Comparison of ENCODE assay signal across 1 cellular context in genomic region chr17:75034236-75034908, GRCh38.
A peak's percentile ranks its signal among the peaks of the same experiment; 100 is the strongest.
TF ChIP-seq lines count a peak whose summit lies in the region.

No MANE protein-coding gene starts in this region.

TF ChIP-seq in HepG2, 621 proteins besides CTCF, POLR2A, EP300 and RAD21 (continued from another document and continues in another):
- peak; percentile 62; the same call in 1 of the 2 replicates for TF ChIP-seq GLMP (CRISPR knock-in tag; IDR thresholded peaks at IDR 0.05; ENCODE audit: borderline replicate concordance)
- peak; percentile 91 for TF ChIP-seq HOXA3 (CRISPR knock-in tag; IDR thresholded peaks at IDR 0.05)
- TF ChIP-seq HNRNPH1 (optimal IDR thresholded peaks at IDR 0.05; ENCODE audit: low read depth, low read length) = no peak
- no peak; the same call in 1 of the 2 replicates for TF ChIP-seq ZNF607 (CRISPR knock-in tag; IDR thresholded peaks at IDR 0.05; ENCODE audit: borderline replicate concordance)
- TF ChIP-seq ZNF33A (CRISPR knock-in tag; IDR thresholded peaks at IDR 0.05; ENCODE audit: borderline replicate concordance) = no peak; the same call in 1 of the 2 replicates
- TF ChIP-seq ZNF556 (CRISPR knock-in tag; IDR thresholded peaks at IDR 0.05; ENCODE audit: borderline replicate concordance) = peak; percentile 86; the same call in 1 of the 2 replicates
- peak; percentile 22; the same call in 1 of the 2 replicates for TF ChIP-seq ZBTB7A (CRISPR knock-in tag; IDR thresholded peaks at IDR 0.05)
- no peak for TF ChIP-seq FOXA1 (IDR thresholded peaks at IDR 0.05)
- peak; percentile 64; the same call in 1 of the 2 replicates for TF ChIP-seq FOXA1 (CRISPR knock-in tag; IDR thresholded peaks at IDR 0.05)
- 0 out of 2 replicates have a peak, but pooled peaks have one; percentile 64 for TF ChIP-seq NCOR1 (IDR thresholded peaks at IDR 0.05; ENCODE audit: borderline replicate concordance, low read length)
- TF ChIP-seq ZNF3 (CRISPR knock-in tag; IDR thresholded peaks at IDR 0.05) = no peak; the same call in 1 of the 2 replicates
- TF ChIP-seq ZNF678 (CRISPR knock-in tag; IDR thresholded peaks at IDR 0.05) = peak; percentile 91
- TF ChIP-seq MAZ (IDR thresholded peaks at IDR 0.05; ENCODE audit: borderline replicate concordance, low read depth, low read length) = 0 out of 2 replicates have a peak, but pooled peaks have one; percentile 21
- peak; percentile 77 for TF ChIP-seq MAZ (CRISPR knock-in tag; IDR thresholded peaks at IDR 0.05; ENCODE audit: low read depth)
- 0 out of 2 replicates have a peak, but pooled peaks have one; percentile 62 for TF ChIP-seq ZNF142 (CRISPR knock-in tag; IDR thresholded peaks at IDR 0.05)
- TF ChIP-seq PHF20 (CRISPR knock-in tag; IDR thresholded peaks at IDR 0.05) = peak; percentile 47
- TF ChIP-seq CHD2 (IDR thresholded peaks at IDR 0.05; ENCODE audit: low read depth, low read length) = no peak
- peak; percentile 78 for TF ChIP-seq ZEB1 (IDR thresholded peaks at IDR 0.05; ENCODE audit: insufficient replicate concordance, low read depth)
- no peak for TF ChIP-seq ZNF260 (CRISPR knock-in tag; IDR thresholded peaks at IDR 0.05; ENCODE audit: borderline replicate concordance, low read depth)
- 0 out of 2 replicates have a peak, but pooled peaks have one; percentile 12 for TF ChIP-seq SETDB1 (CRISPR knock-in tag; IDR thresholded peaks at IDR 0.05; ENCODE audit: borderline replicate concordance)
- TF ChIP-seq IKZF5 (CRISPR knock-in tag; IDR thresholded peaks at IDR 0.05) = no peak; the same call in 1 of the 2 replicates
- TF ChIP-seq GFI1 (CRISPR knock-in tag; IDR thresholded peaks at IDR 0.05; ENCODE audit: borderline replicate concordance) = peak; percentile 89
- TF ChIP-seq ZHX1 (CRISPR knock-in tag; IDR thresholded peaks at IDR 0.05; ENCODE audit: low read depth) = peak; percentile 45; the same call in 1 of the 2 replicates
- TF ChIP-seq BRF2 (CRISPR knock-in tag; IDR thresholded peaks at IDR 0.05) = no peak; the same call in 1 of the 2 replicates
- no peak for TF ChIP-seq SCMH1 (CRISPR knock-in tag; IDR thresholded peaks at IDR 0.05; ENCODE audit: borderline replicate concordance)
- no peak for TF ChIP-seq RARG (CRISPR knock-in tag; IDR thresholded peaks at IDR 0.05; ENCODE audit: low read depth)
- peak; percentile 74 for TF ChIP-seq GATAD1 (CRISPR knock-in tag; IDR thresholded peaks at IDR 0.05)
- TF ChIP-seq ZNF18 (CRISPR knock-in tag; IDR thresholded peaks at IDR 0.05; ENCODE audit: insufficient replicate concordance) = no peak
- TF ChIP-seq ZNF7 (CRISPR knock-in tag; IDR thresholded peaks at IDR 0.05) = peak; percentile 12; the same call in 1 of the 2 replicates
- no peak for TF ChIP-seq SP4 (CRISPR knock-in tag; IDR thresholded peaks at IDR 0.05)
- peak; percentile 50; the same call in 1 of the 2 replicates for TF ChIP-seq ZNF383 (CRISPR knock-in tag; IDR thresholded peaks at IDR 0.05; ENCODE audit: borderline replicate concordance)
- TF ChIP-seq ZC3H13 (CRISPR knock-in tag; IDR thresholded peaks at IDR 0.05) = no peak
- TF ChIP-seq IRX3 (CRISPR knock-in tag; IDR thresholded peaks at IDR 0.05; ENCODE audit: borderline replicate concordance, low read depth) = peak; percentile 58
- TF ChIP-seq MXI1 (IDR thresholded peaks at IDR 0.05; ENCODE audit: borderline replicate concordance, low read depth, low read length) = peak; percentile 91; the same call in 2 of the 3 replicates
- TF ChIP-seq MAF1 (CRISPR knock-in tag; IDR thresholded peaks at IDR 0.05; ENCODE audit: borderline replicate concordance) = peak; percentile 98
- 0 out of 2 replicates have a peak, but pooled peaks have one; percentile 14 for TF ChIP-seq TEF (CRISPR knock-in tag; IDR thresholded peaks at IDR 0.05)
- TF ChIP-seq LCORL (IDR thresholded peaks at IDR 0.05) = peak; percentile 45; the same call in 1 of the 2 replicates
- TF ChIP-seq LCORL (CRISPR knock-in tag; IDR thresholded peaks at IDR 0.05) = no peak; the same call in 1 of the 2 replicates
- TF ChIP-seq GABPB1 (CRISPR knock-in tag; IDR thresholded peaks at IDR 0.05) = peak; percentile 72
- TF ChIP-seq ZBTB43 (CRISPR knock-in tag; conservative IDR thresholded peaks at IDR 0.05) = peak; percentile 61; the same call in 1 of the 2 replicates
- no peak for TF ChIP-seq SNRNP70 (IDR thresholded peaks at IDR 0.05; ENCODE audit: low read depth, low read length)
- no peak for TF ChIP-seq SRSF9 (IDR thresholded peaks at IDR 0.05; ENCODE audit: borderline replicate concordance, insufficient read depth, low read depth, low read length, poor library complexity, severe bottlenecking)
- TF ChIP-seq RFX3 (CRISPR knock-in tag; IDR thresholded peaks at IDR 0.05) = no peak
- 0 out of 2 replicates have a peak, but pooled peaks have one; percentile 19 for TF ChIP-seq HNRNPL (IDR thresholded peaks at IDR 0.05; ENCODE audit: low read depth, low read length)
- no peak for TF ChIP-seq HNRNPUL1 (IDR thresholded peaks at IDR 0.05; ENCODE audit: low read depth, low read length)
- no peak; the same call in 1 of the 2 replicates for TF ChIP-seq TBP (CRISPR knock-in tag; IDR thresholded peaks at IDR 0.05)
- peak; percentile 48; the same call in 1 of the 2 replicates for TF ChIP-seq ZSCAN25 (CRISPR knock-in tag; IDR thresholded peaks at IDR 0.05)
- peak; percentile 73; the same call in 1 of the 2 replicates for TF ChIP-seq ZKSCAN8 (CRISPR knock-in tag; IDR thresholded peaks at IDR 0.05; ENCODE audit: borderline replicate concordance)
- peak; percentile 25 for TF ChIP-seq TBL1XR1 (IDR thresholded peaks at IDR 0.05; ENCODE audit: borderline replicate concordance, low read length, partially characterized antibody)
- peak; percentile 88; the same call in 1 of the 2 replicates for TF ChIP-seq ZNF616 (CRISPR knock-in tag; IDR thresholded peaks at IDR 0.05; ENCODE audit: low read depth)
- 0 out of 2 replicates have a peak, but pooled peaks have one; percentile 89 for TF ChIP-seq CBFB (CRISPR knock-in tag; IDR thresholded peaks at IDR 0.05)
- TF ChIP-seq NCOA5 (CRISPR knock-in tag; IDR thresholded peaks at IDR 0.05) = no peak
